ENCODE assay signal across 11 cellular contexts in the genomic region with DNA sequence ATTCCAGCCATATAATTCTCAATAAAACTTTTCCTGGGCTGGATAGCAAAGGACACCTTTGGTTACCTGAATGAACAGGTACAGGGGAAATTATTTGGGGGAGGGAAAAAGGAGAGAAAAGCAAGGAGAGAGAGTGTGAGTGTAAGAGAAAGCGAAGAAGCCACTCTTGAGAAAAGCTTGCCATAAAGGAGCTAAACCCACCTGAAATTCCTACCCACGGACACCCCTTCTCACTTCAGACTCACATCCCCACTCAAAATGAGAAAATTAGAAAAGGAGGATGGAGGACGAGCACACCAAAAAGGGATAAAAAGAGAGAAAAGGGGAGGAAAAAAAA. TPM values are rescaled to one million over a fixed set of nuclear protein-coding genes. Genes with fewer than 3 reads are reported as not detected.
A peak's percentile ranks its signal among the peaks of the same experiment; 100 is the strongest.
DNase-seq lines count a peak whose midpoint lies in the region; ATAC-seq and TF ChIP-seq lines count a peak whose summit lies in the region.
"Had no signal": no experiment of that assay in that cellular context is flagged by ENCODE, and none has a peak within 500 bp of the region (broad histone marks: within the 10 kb centered on the region; RNA-seq: fewer than 3 reads in every experiment).

No MANE protein-coding gene starts in this region.

- no peak overlapping the region for H3K4me3 Mint-ChIP-seq in activated naive CD4-positive, alpha-beta T cell treated with anti-CD3 and anti-CD28 coated beads for 36 hours

- peak overlapping the region; percentile 79 for H3K4me3 ChIP-seq in BJ (ENCODE audit: low read depth, low read length)
- peak overlapping the region; percentile 83 for H3K4me3 ChIP-seq in OCI-LY7 (ENCODE audit: low read depth, low read length, poor library complexity, severe bottlenecking)
- peak overlapping the region; percentile 75 for H3K4me3 ChIP-seq in fibroblast of mammary gland (ENCODE audit: control insufficient read depth, low read depth, low read length)
- H3K4me3 ChIP-seq in psoas muscle, result peak overlapping the region; percentile 89

- DNase-seq in BJ (ENCODE audit: low read depth), result no peak
- no peak for DNase-seq in OCI-LY7 (ENCODE audit: low spot score)
- DNase-seq in fibroblast of mammary gland (ENCODE audit: low read depth), result no peak
- DNase-seq in psoas muscle, result no peak
- no peak for DNase-seq in activated naive CD4-positive, alpha-beta T cell treated with anti-CD3 and anti-CD28 coated beads for 36 hours
- DNase-seq in GM13977 (ENCODE audit: low spot score), result no peak
- DNase-seq: DMS153; stimulated activated CD4-positive, alpha-beta T cell treated with anti-CD3 and anti-CD28 coated beads, Interleukin-2, amount 100 ng/mL, for 24 hours; T-helper 9 cell had no signal

- H3K9me3 ChIP-seq in OCI-LY7 (ENCODE audit: low read length) (no peaks in the 10 kb centered on the region), psoas muscle (no peaks in the 10 kb centered on the region)

- no peaks in the 10 kb centered on the region for H3K36me3 Mint-ChIP-seq in activated naive CD4-positive, alpha-beta T cell treated with anti-CD3 and anti-CD28 coated beads for 36 hours (ENCODE audit: low read depth)

- CTCF ChIA-PET in BJ (lab: Yijun Ruan, JAX), result interaction anchor here (0.9 to 1.1 kb wide), 2 partner anchors 181 to 964 kb away, joined by 3 to 4 read pairs; no protein-coding TSS in a partner anchor
- CTCF ChIA-PET in OCI-LY7 (lab: Charles Lee; ENCODE audit: unreplicated experiment), result no interaction called here
- CTCF ChIA-PET in activated naive CD4-positive, alpha-beta T cell treated with anti-CD3 and anti-CD28 coated beads for 36 hours (lab: Charles Lee), result no interaction called here

- H4K20me1 ChIP-seq in OCI-LY7 (ENCODE audit: insufficient read depth, low read length), result peaks cover 15% of the 10 kb centered on the region; the same call in 1 of the 2 replicates

- H3K36me3 ChIP-seq in BJ (ENCODE audit: control insufficient read depth, insufficient read depth, low read length), result no peaks in the 10 kb centered on the region
- H3K36me3 ChIP-seq in OCI-LY7 (ENCODE audit: insufficient read depth, low read length), result no peaks in the 10 kb centered on the region
- H3K36me3 ChIP-seq in psoas muscle (ENCODE audit: insufficient read depth in 1 of 2, low read depth in 1 of 2), result no peaks in the 10 kb centered on the region

- intact Hi-C loops in OCI-LY7 (cut with micrococcal nuclease; ENCODE audit: unreplicated experiment) (loop anchor here (2.0 to 10.0 kb wide), 5 partner anchors 185 to 893 kb away; a partner anchor contains a TSS), psoas muscle (cut with DNase I) (loop anchor here in 1 of 2 donors (5.0 to 10.0 kb wide), 3 partner anchors 115 to 365 kb away; a partner anchor contains a TSS)
- intact Hi-C loops in activated naive CD4-positive, alpha-beta T cell treated with anti-CD3 and anti-CD28 coated beads for 36 hours (cut with micrococcal nuclease), result loop anchor here (2.0 to 10.0 kb wide), 8 partner anchors 65 to 1487 kb away; no protein-coding TSS in a partner anchor

- no peak overlapping the region for H3K27ac Mint-ChIP-seq in activated naive CD4-positive, alpha-beta T cell treated with anti-CD3 and anti-CD28 coated beads for 36 hours

- no peaks in the 10 kb centered on the region for H3K9me3 Mint-ChIP-seq in activated naive CD4-positive, alpha-beta T cell treated with anti-CD3 and anti-CD28 coated beads for 36 hours

- peak overlapping the region; percentile 81 for H3K4me2 ChIP-seq in OCI-LY7 (ENCODE audit: low read length)

- no peaks in the 10 kb centered on the region for H3K27me3 ChIP-seq in BJ (ENCODE audit: control insufficient read depth, insufficient read depth, low read length)
- no peaks in the 10 kb centered on the region for H3K27me3 ChIP-seq in psoas muscle (ENCODE audit: insufficient read depth in 3 of 3, low read length in 2 of 3)

- POLR2A ChIA-PET in BJ (lab: Charles Lee) (no interaction called here), OCI-LY7 (lab: Charles Lee) (interaction anchor here (0.6 kb wide), 2 partner anchors 42 to 247 kb away, joined by 3 read pairs; no protein-coding TSS in a partner anchor)

- peak overlapping the region; percentile 74 for H2AFZ ChIP-seq in OCI-LY7 (ENCODE audit: low read length)

- peaks cover 21% of the 10 kb centered on the region for H3K4me1 Mint-ChIP-seq in activated naive CD4-positive, alpha-beta T cell treated with anti-CD3 and anti-CD28 coated beads for 36 hours (ENCODE audit: low read depth)

- H3K27me3 Mint-ChIP-seq in activated naive CD4-positive, alpha-beta T cell treated with anti-CD3 and anti-CD28 coated beads for 36 hours (ENCODE audit: low read depth), result peaks cover 47% of the 10 kb centered on the region

- H3K9me2 ChIP-seq in OCI-LY7 (ENCODE audit: insufficient read depth, low read length), result no peaks in the 10 kb centered on the region

- peak overlapping the region; percentile 42 for H3K27ac ChIP-seq in OCI-LY7 (ENCODE audit: low read depth, low read length, poor library complexity, severe bottlenecking)
- peak overlapping the region; percentile 96 for H3K27ac ChIP-seq in psoas muscle

- TSS peak; percentile 88 for BruUV-seq in OCI-LY7 (replicated peaks; lab: Mats Ljungman, UMichigan)

- 10 to 15% (median 11%) methylated on average over 3 of the region's 3 CpGs for WGBS in psoas muscle, 3 donors

- TF ChIP-seq CTCF in BJ (IDR thresholded peaks at IDR 0.05; ENCODE audit: insufficient read depth, low read depth, low read length) (no peak), OCI-LY7 (conservative IDR thresholded peaks at IDR 0.05; ENCODE audit: low read length) (no peak), fibroblast of mammary gland (conservative IDR thresholded peaks at IDR 0.05; ENCODE audit: control insufficient read depth, insufficient read depth, low read depth, low read length) (no peak), psoas muscle (IDR thresholded peaks at IDR 0.05) (no peak), GM13977 (IDR thresholded peaks at IDR 0.05; ENCODE audit: extremely low read depth, insufficient read depth, missing control alignments) (no peak)

- in situ Hi-C loops in GM13977 (cut with MboI; ENCODE audit: low pct_unique_long_range_greater_than_20kb, low sequenced_read_pairs, unreplicated experiment), result loop anchor here (10.0 kb wide), 1 partner anchor 355 kb away; no protein-coding TSS in a partner anchor

- no peaks in the 10 kb centered on the region for H3K79me2 ChIP-seq in OCI-LY7 (ENCODE audit: insufficient read depth, low read depth, low read length)

- H3K4me1 ChIP-seq in OCI-LY7 (ENCODE audit: insufficient read depth, low read length, poor library complexity, severe bottlenecking) (peaks cover 54% of the 10 kb centered on the region), psoas muscle (peaks cover 16% of the 10 kb centered on the region)

- ATAC-seq in psoas muscle (no peak), GM18909 (IDR thresholded peaks at IDR 0.05; ENCODE audit: poor library complexity, unreplicated experiment) (no peak), HG02840 (IDR thresholded peaks at IDR 0.05; ENCODE audit: low FRiP score, unreplicated experiment) (no peak)

RNA-seq across cellular contexts. Expression of gene ZEB2, which starts 0.4 kb away (rescaled TPM):
- polyA plus RNA-seq in BJ (2011; rRNA removed) (53.1 and 60.2 TPM in 2 replicates), psoas muscle (10 to 100 TPM; 11.6 to 18.1 (median 11.7) TPM)
- 65.3 and 81.6 TPM in 2 replicates for polyA minus RNA-seq in BJ (2011; rRNA and poly(A)+ RNA removed)
- total RNA-seq in OCI-LY7 (2014; rRNA removed; shearing (Covaris generic)), result 15.2 and 16.9 TPM in 2 replicates
- total RNA-seq in OCI-LY7 (2022) (4.0 and 5.1 TPM in 2 replicates), psoas muscle (10 to 100 TPM; 23.3 to 48.7 (median 37.9) TPM)
- 1 to 10 TPM; 4.3 to 4.9 TPM for total RNA-seq in activated naive CD4-positive, alpha-beta T cell treated with anti-CD3 and anti-CD28 coated beads for 36 hours
